1 cellular context compared by ENCODE assay signal in genomic region chr11:108009497-108010360, GRCh38.
A peak's percentile ranks its signal among the peaks of the same experiment; 100 is the strongest.
TF ChIP-seq lines count a peak whose summit lies in the region.

No MANE protein-coding gene starts in this region.

TF ChIP-seq in HepG2, 621 proteins besides CTCF, POLR2A, EP300 and RAD21 (continued from another document and continues in another):
- TF ChIP-seq ZBTB37 (CRISPR knock-in tag; IDR thresholded peaks at IDR 0.05): no peak
- no peak for TF ChIP-seq SRSF4 (IDR thresholded peaks at IDR 0.05; ENCODE audit: low read depth, low read length, poor library complexity, severe bottlenecking)
- no peak for TF ChIP-seq ZNF850 (CRISPR knock-in tag; conservative IDR thresholded peaks at IDR 0.05)
- no peak for TF ChIP-seq NPAS2 (CRISPR knock-in tag; IDR thresholded peaks at IDR 0.05; ENCODE audit: borderline replicate concordance)
- TF ChIP-seq PAX8 (CRISPR knock-in tag; IDR thresholded peaks at IDR 0.05; ENCODE audit: borderline replicate concordance): no peak
- no peak for TF ChIP-seq RXRB (CRISPR knock-in tag; IDR thresholded peaks at IDR 0.05; ENCODE audit: borderline replicate concordance)
- no peak for TF ChIP-seq ZBTB44 (CRISPR knock-in tag; IDR thresholded peaks at IDR 0.05)
- no peak for TF ChIP-seq GPBP1L1 (CRISPR knock-in tag; IDR thresholded peaks at IDR 0.05)
- no peak for TF ChIP-seq NR3C1 (CRISPR knock-in tag; IDR thresholded peaks at IDR 0.05)
- TF ChIP-seq ZNF121 (CRISPR knock-in tag; IDR thresholded peaks at IDR 0.05): no peak
- TF ChIP-seq ZBTB4 (CRISPR knock-in tag; IDR thresholded peaks at IDR 0.05; ENCODE audit: borderline replicate concordance): 0 out of 2 replicates have a peak, but pooled peaks have one; percentile 3
- no peak for TF ChIP-seq ETV6 (CRISPR knock-in tag; conservative IDR thresholded peaks at IDR 0.05)
- TF ChIP-seq ZNF549 (CRISPR knock-in tag; IDR thresholded peaks at IDR 0.05): no peak
- TF ChIP-seq FOSL2 (CRISPR knock-in tag; IDR thresholded peaks at IDR 0.05): no peak
- TF ChIP-seq HNRNPK (IDR thresholded peaks at IDR 0.05; ENCODE audit: low read depth, low read length, poor library complexity, severe bottlenecking): no peak
- 0 out of 2 replicates have a peak, but pooled peaks have one; percentile 26 for TF ChIP-seq ZBTB39 (CRISPR knock-in tag; IDR thresholded peaks at IDR 0.05)
- no peak for TF ChIP-seq ZNF652 (CRISPR knock-in tag; IDR thresholded peaks at IDR 0.05; ENCODE audit: borderline replicate concordance, low read depth)
- peak; percentile 46; the same call in 1 of the 2 replicates for TF ChIP-seq TBX2 (CRISPR knock-in tag; IDR thresholded peaks at IDR 0.05; ENCODE audit: borderline replicate concordance)
- no peak for TF ChIP-seq ZNF337 (CRISPR knock-in tag; IDR thresholded peaks at IDR 0.05; ENCODE audit: borderline replicate concordance, low read depth)
- TF ChIP-seq ZNF34 (CRISPR knock-in tag; IDR thresholded peaks at IDR 0.05; ENCODE audit: borderline replicate concordance): no peak
- TF ChIP-seq HIVEP1 (CRISPR knock-in tag; IDR thresholded peaks at IDR 0.05): no peak
- no peak for TF ChIP-seq REST (IDR thresholded peaks at IDR 0.05; ENCODE audit: borderline replicate concordance in 1 of 2, low read depth in 1 of 2, low read length in 2 of 2)
- no peak for TF ChIP-seq PCBP2 (optimal IDR thresholded peaks at IDR 0.05; ENCODE audit: low read depth, low read length, poor library complexity, severe bottlenecking)
- TF ChIP-seq SAFB2 (CRISPR knock-in tag; IDR thresholded peaks at IDR 0.05; ENCODE audit: borderline replicate concordance, low read depth): no peak
- no peak for TF ChIP-seq ZNF83 (CRISPR knock-in tag; IDR thresholded peaks at IDR 0.05; ENCODE audit: borderline replicate concordance)
- no peak for TF ChIP-seq IRF9 (CRISPR knock-in tag; IDR thresholded peaks at IDR 0.05; ENCODE audit: borderline replicate concordance)
- TF ChIP-seq ZFP37 (CRISPR knock-in tag; IDR thresholded peaks at IDR 0.05; ENCODE audit: borderline replicate concordance): no peak
- TF ChIP-seq PHB2 (IDR thresholded peaks at IDR 0.05; ENCODE audit: partially characterized antibody): no peak
- TF ChIP-seq ARID4A (CRISPR knock-in tag; IDR thresholded peaks at IDR 0.05; ENCODE audit: borderline replicate concordance): peak; percentile 56; the same call in 1 of the 2 replicates
- no peak for TF ChIP-seq ZNF589 (CRISPR knock-in tag; conservative IDR thresholded peaks at IDR 0.05)
- TF ChIP-seq HNF4A (CRISPR knock-in tag; IDR thresholded peaks at IDR 0.05): no peak
- TF ChIP-seq MEIS1 (CRISPR knock-in tag; IDR thresholded peaks at IDR 0.05; ENCODE audit: borderline replicate concordance): no peak
- no peak for TF ChIP-seq GPN1 (CRISPR knock-in tag; IDR thresholded peaks at IDR 0.05; ENCODE audit: borderline replicate concordance)
- TF ChIP-seq ZNF7 (CRISPR knock-in tag; IDR thresholded peaks at IDR 0.05): no peak
- no peak for TF ChIP-seq TFDP2 (CRISPR knock-in tag; IDR thresholded peaks at IDR 0.05)
- TF ChIP-seq SOX13 (IDR thresholded peaks at IDR 0.05): 0 out of 2 replicates have a peak, but pooled peaks have one; percentile 2
- TF ChIP-seq SOX13 (CRISPR knock-in tag; conservative IDR thresholded peaks at IDR 0.05 in 1 of 2, IDR thresholded peaks at IDR 0.05 in 1 of 2): no peak
